ENCODE assay signal across 24 cellular contexts in the genomic region with DNA sequence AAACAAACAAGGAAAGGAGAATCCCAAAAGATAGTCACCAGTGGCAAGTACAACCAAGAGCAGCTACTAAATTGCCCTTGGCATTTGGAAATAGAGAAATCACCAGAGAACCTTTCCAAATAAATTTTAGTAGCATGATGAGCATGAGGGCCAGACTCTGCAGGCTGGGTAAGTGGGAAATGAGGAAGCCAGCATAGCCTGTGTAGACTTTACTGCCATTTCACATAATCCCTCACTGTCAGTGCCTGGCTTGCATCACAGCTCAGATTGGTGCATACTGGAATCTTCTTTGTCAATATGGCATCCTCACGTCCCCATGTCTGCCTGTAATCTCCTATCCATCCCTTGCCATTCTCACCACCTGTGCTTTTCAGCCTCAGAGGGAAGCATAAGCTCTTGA. TPM values are rescaled to one million over a fixed set of nuclear protein-coding genes. Genes with fewer than 3 reads are reported as not detected.
DNase-seq lines count a peak whose midpoint lies in the region; ATAC-seq, FAIRE-seq and TF ChIP-seq lines count a peak whose summit lies in the region.
"Had no signal": no experiment of that assay in that cellular context is flagged by ENCODE, and none has a peak within 500 bp of the region (broad histone marks: within the 10 kb centered on the region; RNA-seq: fewer than 3 reads in every experiment).

No MANE protein-coding gene starts in this region.

- no TSS peak for BruUV-seq in K562 (replicated peaks; lab: Mats Ljungman, UMichigan)

- POLR2A ChIA-PET in activated CD4-positive, alpha-beta memory T cell treated with anti-CD3 and anti-CD28 coated beads for 36 hours (lab: Charles Lee), result interaction anchor here (1.1 to 3.2 kb wide), 4 partner anchors 9 to 77 kb away, joined by 3 to 20 read pairs (median 8); partner anchors contain the start of gene GRAMD2B
- POLR2A ChIA-PET in activated CD4-positive, alpha-beta memory T cell treated with anti-CD3 and anti-CD28 coated beads, Interleukin-2, amount 10 ng/mL, durations not matched to agents 7 days and 5 days (lab: Charles Lee), result interaction anchor here (1.4 to 1.5 kb wide), 2 partner anchors 12 to 13 kb away, joined by 4 to 6 read pairs; no protein-coding TSS in a partner anchor
- POLR2A ChIA-PET in K562 (lab: Yijun Ruan, JAX), result interaction anchor here (1.1 kb wide), 1 partner anchor 12 kb away, joined by 3 read pairs; no protein-coding TSS in a partner anchor

- no peak overlapping the region for H3K27ac ChIP-seq in K562 (ENCODE audit: extremely low read depth, low read depth, low read length)
- H3K27ac ChIP-seq: A549; BLaER1 treated with 17β-estradiol and CSF1 and Interleukin-3, amounts not matched to agents 10 nM and 100 nM; foreskin keratinocyte; psoas muscle; transverse colon; WERI-Rb-1 had no signal

- no peak for TF ChIP-seq CTCF in K562 (IDR thresholded peaks at IDR 0.05 in 2 of 3, conservative IDR thresholded peaks at IDR 0.05 in 1 of 3; ENCODE audit: insufficient read depth in 2 of 3, low read depth in 1 of 3, low read length in 3 of 3)
- no peak for TF ChIP-seq CTCF in GM10266 (IDR thresholded peaks at IDR 0.05; ENCODE audit: control insufficient read depth, insufficient read depth, low read depth, missing control alignments)

- H3K4me2 ChIP-seq in K562 (ENCODE audit: insufficient read depth, low read length), result no peak overlapping the region
- H3K4me2 ChIP-seq: A549; BLaER1 treated with 17β-estradiol and CSF1 and Interleukin-3, amounts not matched to agents 10 nM and 100 nM had no signal

- intact Hi-C loops in activated CD4-positive, alpha-beta memory T cell treated with anti-CD3 and anti-CD28 coated beads for 36 hours (cut with micrococcal nuclease), result loop anchor here (1.0 kb wide), 2 partner anchors 9 to 14 kb away; partner anchors contain the start of gene GRAMD2B
- intact Hi-C loops in K562 (cut with micrococcal nuclease), result no loop called here

- H3K27ac Mint-ChIP-seq in activated CD4-positive, alpha-beta memory T cell treated with anti-CD3 and anti-CD28 coated beads for 36 hours, result peak overlapping the region; percentile 82
- no peak overlapping the region for H3K27ac Mint-ChIP-seq in activated CD4-positive, alpha-beta memory T cell treated with anti-CD3 and anti-CD28 coated beads, Interleukin-2, amount 10 ng/mL, durations not matched to agents 7 days and 5 days
- peak overlapping the region; percentile 89 for H3K27ac Mint-ChIP-seq in stimulated activated effector memory CD8-positive, alpha-beta T cell treated with anti-CD3 and anti-CD28 coated beads, Interleukin-12 subunit alpha, Interleukin-12 subunit beta, amount 100 ng/mL, for 72 hours
- H3K27ac Mint-ChIP-seq: T-helper 1 cell treated with Interleukin-12 subunit alpha and Interleukin-12 subunit beta and Interleukin-4 antibody, amounts not matched to agents 30 μg/mL and 1 μg/mL, for 36 hours had no signal

- DNase-seq in activated CD4-positive, alpha-beta memory T cell treated with anti-CD3 and anti-CD28 coated beads for 36 hours, result no peak
- no peak for DNase-seq in activated CD4-positive, alpha-beta memory T cell treated with anti-CD3 and anti-CD28 coated beads, Interleukin-2, amount 10 ng/mL, durations not matched to agents 7 days and 5 days
- DNase-seq in K562 (ENCODE audit: extremely low read depth in 1 of 4, low spot score in 3 of 4) (no peak), dermis blood vessel endothelial cell (no peak), GM10266 (ENCODE audit: extremely low spot score) (no peak)
- DNase-seq in stimulated activated effector memory CD8-positive, alpha-beta T cell treated with anti-CD3 and anti-CD28 coated beads, Interleukin-12 subunit alpha, Interleukin-12 subunit beta, amount 100 ng/mL, for 72 hours (ENCODE audit: low spot score in 2 of 2), result no peak
- DNase-seq in stimulated activated CD8-positive, alpha-beta memory T cell treated with anti-CD3 and anti-CD28 coated beads, Interleukin-4, amount 100 ng/mL, for 48 hours, result no peak
- DNase-seq: activated CD8-positive, alpha-beta memory T cell treated with anti-CD3 and anti-CD28 coated beads for 24 hours; foreskin keratinocyte; GDM1; H7; NCI-H2029 treated with DMSO at 0.1 percent for 48 hours; NCI-H446 treated with DMSO at 0.1 percent for 48 hours; psoas muscle; SHP77; stimulated activated CD4-positive, alpha-beta T cell treated with anti-CD3 and anti-CD28 coated beads, Interleukin-12 subunit alpha, Interleukin-12 subunit beta, amount 100 ng/mL, for 4 hours; transverse colon; WERI-Rb-1 had no signal

- CTCF ChIA-PET in activated CD4-positive, alpha-beta memory T cell treated with anti-CD3 and anti-CD28 coated beads for 36 hours (lab: Charles Lee), result interaction anchor here (0.5 to 1.8 kb wide), 3 partner anchors 9 to 850 kb away, joined by 3 to 6 read pairs (median 6); no protein-coding TSS in a partner anchor
- CTCF ChIA-PET in activated CD4-positive, alpha-beta memory T cell treated with anti-CD3 and anti-CD28 coated beads, Interleukin-2, amount 10 ng/mL, durations not matched to agents 7 days and 5 days (lab: Charles Lee), result interaction anchor here (0.8 kb wide), 1 partner anchor 84 kb away, joined by 3 read pairs; no protein-coding TSS in a partner anchor
- CTCF ChIA-PET in K562 (lab: Yijun Ruan, JAX; ENCODE audit: low intra/inter-chr PET ratio), result no interaction called here

- H3K9ac ChIP-seq in K562 (ENCODE audit: insufficient read depth in 1 of 2, low read depth in 2 of 2, low read length in 2 of 2), result no peak overlapping the region
- H3K9ac ChIP-seq: BLaER1 treated with 17β-estradiol and CSF1 and Interleukin-3, amounts not matched to agents 10 nM and 100 nM had no signal

- no peaks in the 10 kb centered on the region for H3K27me3 Mint-ChIP-seq in activated CD4-positive, alpha-beta memory T cell treated with anti-CD3 and anti-CD28 coated beads for 36 hours
- H3K27me3 Mint-ChIP-seq in activated CD4-positive, alpha-beta memory T cell treated with anti-CD3 and anti-CD28 coated beads, Interleukin-2, amount 10 ng/mL, durations not matched to agents 7 days and 5 days, result no peaks in the 10 kb centered on the region

- no peaks in the 10 kb centered on the region for H3K4me1 ChIP-seq in K562 (replicated peaks in 1 of 2; ENCODE audit: control insufficient read depth in 2 of 2, insufficient read depth in 2 of 2, low read length in 2 of 2)
- H3K4me1 ChIP-seq: A549; BLaER1 treated with 17β-estradiol and CSF1 and Interleukin-3, amounts not matched to agents 10 nM and 100 nM; psoas muscle had no signal

- H2AFZ ChIP-seq in K562 (ENCODE audit: low read depth, low read length), result no peak overlapping the region

- H3K9me1 ChIP-seq in K562 (ENCODE audit: control insufficient read depth, insufficient read depth, low read length), result no peaks in the 10 kb centered on the region

- no peak for FAIRE-seq in K562 (lab: Jason Lieb, UNC)
- FAIRE-seq: A549 had no signal

- no peaks in the 10 kb centered on the region for H3K79me2 ChIP-seq in K562 (ENCODE audit: control insufficient read depth, insufficient read depth, low read length)

- peaks cover 18% of the 10 kb centered on the region for H3K36me3 Mint-ChIP-seq in activated CD4-positive, alpha-beta memory T cell treated with anti-CD3 and anti-CD28 coated beads for 36 hours
- H3K36me3 Mint-ChIP-seq in activated CD4-positive, alpha-beta memory T cell treated with anti-CD3 and anti-CD28 coated beads, Interleukin-2, amount 10 ng/mL, durations not matched to agents 7 days and 5 days (ENCODE audit: low read depth), result peaks cover 24% of the 10 kb centered on the region
- H3K36me3 Mint-ChIP-seq in stimulated activated effector memory CD8-positive, alpha-beta T cell treated with anti-CD3 and anti-CD28 coated beads, Interleukin-12 subunit alpha, Interleukin-12 subunit beta, amount 100 ng/mL, for 72 hours, result peaks cover 11% of the 10 kb centered on the region

- no peaks in the 10 kb centered on the region for H4K20me1 ChIP-seq in K562 (replicated peaks; ENCODE audit: control insufficient read depth, insufficient read depth, low read length)
- H4K20me1 ChIP-seq: BLaER1 treated with 17β-estradiol and CSF1 and Interleukin-3, amounts not matched to agents 10 nM and 100 nM had no signal

- no peak for TF ChIP-seq POLR2A in K562 (conservative IDR thresholded peaks at IDR 0.05)

- no peak for TF ChIP-seq EP300 in K562 (IDR thresholded peaks at IDR 0.05; ENCODE audit: low read length)

- peaks cover 25% of the 10 kb centered on the region for H3K4me1 Mint-ChIP-seq in activated CD4-positive, alpha-beta memory T cell treated with anti-CD3 and anti-CD28 coated beads for 36 hours (ENCODE audit: low read depth)
- peaks cover 23% of the 10 kb centered on the region for H3K4me1 Mint-ChIP-seq in activated CD4-positive, alpha-beta memory T cell treated with anti-CD3 and anti-CD28 coated beads, Interleukin-2, amount 10 ng/mL, durations not matched to agents 7 days and 5 days
- H3K4me1 Mint-ChIP-seq in stimulated activated effector memory CD8-positive, alpha-beta T cell treated with anti-CD3 and anti-CD28 coated beads, Interleukin-12 subunit alpha, Interleukin-12 subunit beta, amount 100 ng/mL, for 72 hours, result peaks cover 25% of the 10 kb centered on the region

- ATAC-seq in HG02943 (IDR thresholded peaks at IDR 0.05; ENCODE audit: low read depth, unreplicated experiment) (peak; percentile 16), K562 (peak; percentile 28; the same call in 1 of the 3 replicates)
- ATAC-seq in stimulated activated effector memory CD8-positive, alpha-beta T cell treated with anti-CD3 and anti-CD28 coated beads, Interleukin-12 subunit alpha, Interleukin-12 subunit beta, amount 100 ng/mL, for 72 hours, result no peak
- ATAC-seq: A549, foreskin keratinocyte, psoas muscle had no signal

- TF ChIP-seq RAD21 in K562 (CRISPR knock-in tag; conservative IDR thresholded peaks at IDR 0.05 in 1 of 2, IDR thresholded peaks at IDR 0.05 in 1 of 2), result no peak

- WGBS in K562 (ENCODE audit: insufficient coverage, low coverage, missing lambda C conversion rate), result 6% methylated on average over 1 of the region's 1 CpG

- no peaks in the 10 kb centered on the region for H3K27me3 ChIP-seq in K562 (ENCODE audit: control insufficient read depth in 2 of 2, insufficient read depth in 2 of 2, low read length in 2 of 2)
- H3K27me3 ChIP-seq: BLaER1 treated with 17β-estradiol and CSF1 and Interleukin-3, amounts not matched to agents 10 nM and 100 nM; foreskin keratinocyte; transverse colon had no signal

- H3K9me3 Mint-ChIP-seq in activated CD4-positive, alpha-beta memory T cell treated with anti-CD3 and anti-CD28 coated beads for 36 hours, result no peaks in the 10 kb centered on the region
- no peaks in the 10 kb centered on the region for H3K9me3 Mint-ChIP-seq in activated CD4-positive, alpha-beta memory T cell treated with anti-CD3 and anti-CD28 coated beads, Interleukin-2, amount 10 ng/mL, durations not matched to agents 7 days and 5 days
- H3K9me3 Mint-ChIP-seq in stimulated activated effector memory CD8-positive, alpha-beta T cell treated with anti-CD3 and anti-CD28 coated beads, Interleukin-12 subunit alpha, Interleukin-12 subunit beta, amount 100 ng/mL, for 72 hours, result no peaks in the 10 kb centered on the region
- H3K9me3 Mint-ChIP-seq: T-helper 1 cell treated with Interleukin-12 subunit alpha and Interleukin-12 subunit beta and Interleukin-4 antibody, amounts not matched to agents 30 μg/mL and 1 μg/mL, for 36 hours had no signal

- no peak overlapping the region for H3K4me3 Mint-ChIP-seq in activated CD4-positive, alpha-beta memory T cell treated with anti-CD3 and anti-CD28 coated beads for 36 hours
- H3K4me3 Mint-ChIP-seq in activated CD4-positive, alpha-beta memory T cell treated with anti-CD3 and anti-CD28 coated beads, Interleukin-2, amount 10 ng/mL, durations not matched to agents 7 days and 5 days, result no peak overlapping the region
- peak overlapping the region; percentile 41 for H3K4me3 Mint-ChIP-seq in stimulated activated effector memory CD8-positive, alpha-beta T cell treated with anti-CD3 and anti-CD28 coated beads, Interleukin-12 subunit alpha, Interleukin-12 subunit beta, amount 100 ng/mL, for 72 hours
- H3K4me3 Mint-ChIP-seq: T-helper 1 cell treated with Interleukin-12 subunit alpha and Interleukin-12 subunit beta and Interleukin-4 antibody, amounts not matched to agents 30 μg/mL and 1 μg/mL, for 36 hours had no signal

- in situ Hi-C loops in K562 (cut with MboI), result no loop called here

- H3K36me3 ChIP-seq in K562 (ENCODE audit: control insufficient read depth, insufficient read depth, low read length), result no peaks in the 10 kb centered on the region
- H3K36me3 ChIP-seq: BLaER1 treated with 17β-estradiol and CSF1 and Interleukin-3, amounts not matched to agents 10 nM and 100 nM; transverse colon; WERI-Rb-1 had no signal

- H3K4me3 ChIP-seq in K562, result no peak overlapping the region
- H3K4me3 ChIP-seq: A549; BLaER1 treated with 17β-estradiol and CSF1 and Interleukin-3, amounts not matched to agents 10 nM and 100 nM; psoas muscle; transverse colon had no signal

- H3K9me3 ChIP-seq in K562 (replicated peaks; ENCODE audit: control insufficient read depth, insufficient read depth, low read depth, low read length), result no peaks in the 10 kb centered on the region
- H3K9me3 ChIP-seq: A549, transverse colon had no signal

RNA-seq across cellular contexts. Expression of gene GRAMD2B, which starts 14.5 kb away (rescaled TPM):
- 10 to 100 TPM in 1 of 2 experiments, 1 to 10 TPM in 1; 9.9 to 10.4 TPM for total RNA-seq in activated CD4-positive, alpha-beta memory T cell treated with anti-CD3 and anti-CD28 coated beads for 36 hours
- total RNA-seq in activated CD4-positive, alpha-beta memory T cell treated with anti-CD3 and anti-CD28 coated beads, Interleukin-2, amount 10 ng/mL, durations not matched to agents 7 days and 5 days, result 1 to 10 TPM; 4.6 to 5.0 TPM
- 2.3 and 4.7 TPM in 2 replicates for total RNA-seq in K562 (2011; cell fraction: chromatin; rRNA removed; ENCODE audit: low replicate concordance)
- total RNA-seq in K562 (2011; cell fraction: nucleolus; rRNA removed), result 1.6 and 2.2 TPM in 2 replicates
- 1.8 and 4.0 TPM in 2 replicates for total RNA-seq in K562 (2011; cell fraction: nucleoplasm; rRNA removed)
- 1.8 and 2.6 TPM in 2 replicates for total RNA-seq in K562 (2014; rRNA removed)
- total RNA-seq in K562 (2014; rRNA removed; fragmentation: Illumina TruSeq; extraction: Trizol), result 1.2 and 1.7 TPM in 2 replicates
- 0.87 and 1.5 TPM in 2 replicates for total RNA-seq in K562 (2015; rRNA removed; fragmentation: Illumina TruSeq; extraction: Trizol)
- total RNA-seq in K562 (2021), result 1.3 and 1.7 TPM in 2 replicates
- 0.97 and 4.2 TPM in 2 replicates for polyA plus RNA-seq in K562 (2011; rRNA removed)
- 0.71 and 0.97 TPM in 2 replicates for polyA plus RNA-seq in K562 (2011; cell fraction: cytosol; rRNA removed)
- polyA plus RNA-seq in K562 (2011; cell fraction: nucleus; rRNA removed), result 1.4 and 3.7 TPM in 2 replicates
- 0.61 and 0.85 TPM in 2 replicates for polyA plus RNA-seq in K562 (2012)
- 1.4 and 1.8 TPM in 2 replicates for polyA plus RNA-seq in K562 (2014; fragmentation: Illumina TruSeq; extraction: Trizol)
- polyA plus RNA-seq in K562 (2014; fragmentation: Nextera tagmentation; extraction: Ambion mirVana), result under 1 TPM; 0.32 to 0.90 TPM
- 1.7 and 2.3 TPM in 2 replicates for polyA plus RNA-seq in K562 (2014; rRNA removed)
- polyA minus RNA-seq in K562 (2011; rRNA and poly(A)+ RNA removed), result 1.0 and 2.9 TPM in 2 replicates
- 0.86 TPM in 1 of 2 replicates, not detected in the other for polyA minus RNA-seq in K562 (2011; cell fraction: cytosol; rRNA and poly(A)+ RNA removed)
- 1.3 and 3.2 TPM in 2 replicates for polyA minus RNA-seq in K562 (2011; cell fraction: nucleus; rRNA and poly(A)+ RNA removed)
- total RNA-seq in dermis blood vessel endothelial cell, result 7.3 and 13.9 TPM in 2 replicates
- total RNA-seq: OCI-LY7 had no signal
- polyA plus RNA-seq: neural cell had no signal
